15 cellular contexts compared by ENCODE assay signal in the genomic region with DNA sequence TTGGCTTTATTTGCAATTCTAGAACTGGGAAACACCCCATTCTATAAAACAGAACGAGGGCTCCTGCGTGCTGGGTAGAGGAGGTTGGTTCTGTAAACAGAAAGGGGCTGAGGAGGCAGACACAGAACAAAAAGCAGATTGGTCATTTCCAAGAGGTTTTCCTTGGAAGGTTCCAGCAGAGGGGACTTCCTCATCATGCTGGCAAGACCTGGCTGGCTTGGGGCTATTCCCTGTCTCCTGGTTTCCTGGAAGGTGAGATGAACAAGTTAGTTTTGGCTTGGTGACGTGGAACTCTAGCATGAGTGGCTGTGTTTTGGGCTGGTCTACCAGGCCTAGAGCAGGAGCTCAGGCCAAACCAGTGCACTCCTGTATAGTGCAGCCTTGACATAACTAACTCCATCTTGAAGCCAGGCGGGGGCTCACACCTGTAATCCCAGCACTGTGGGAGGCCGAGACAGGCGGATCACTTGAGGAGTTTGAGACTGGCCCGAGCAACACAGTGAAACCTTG. TPM values are rescaled to one million over a fixed set of nuclear protein-coding genes. Genes with fewer than 3 reads are reported as not detected.
DNase-seq lines count a peak whose midpoint lies in the region; ATAC-seq, FAIRE-seq and TF ChIP-seq lines count a peak whose summit lies in the region.
"Had no signal": no experiment of that assay in that cellular context is flagged by ENCODE, and none has a peak within 500 bp of the region (broad histone marks: within the 10 kb centered on the region; RNA-seq: fewer than 3 reads in every experiment).

No MANE protein-coding gene starts in this region.

- H3K27ac Mint-ChIP-seq in Calu3 (ENCODE audit: unreplicated experiment), result peak overlapping the region; percentile 97
- H3K27ac Mint-ChIP-seq in stimulated activated memory B cell treated with anti-CD40 and anti-IgM and Interleukin-4, amounts not matched to agents 10 μg/mL and 1 μg/mL and 100 μg/mL, for 72 hours, result no peak overlapping the region
- H3K27ac Mint-ChIP-seq: CD4-positive, alpha-beta T cell; stimulated activated naive CD8-positive, alpha-beta T cell treated with anti-CD3 and anti-CD28 coated beads, Interleukin-15, Interleukin-2, amounts not matched to agents 100 ng/mL and 50 ng/mL, for 24 hours; T-cell had no signal

- H3K27ac ChIP-seq in brain microvascular endothelial cell, result peak overlapping the region; percentile 98
- H3K27ac ChIP-seq in keratinocyte (ENCODE audit: control insufficient read depth, insufficient read depth, low read length), result peak overlapping the region; percentile 88

- H3F3A ChIP-seq in Loucy (ENCODE audit: low read depth), result no peaks in the 10 kb centered on the region

- FAIRE-seq in keratinocyte (lab: Jason Lieb, UNC), result peak; percentile 83

- peaks cover 53% of the 10 kb centered on the region for H3K4me1 ChIP-seq in Loucy (ENCODE audit: insufficient read depth, low read length, poor library complexity, severe bottlenecking)
- H3K4me1 ChIP-seq in keratinocyte (ENCODE audit: control insufficient read depth, extremely low read depth, insufficient read depth, low read length), result peaks cover 24% of the 10 kb centered on the region

- TF ChIP-seq CTCF in Calu3 (IDR thresholded peaks at IDR 0.05; ENCODE audit: unreplicated experiment) (no peak), Loucy (conservative IDR thresholded peaks at IDR 0.05; ENCODE audit: low read length) (no peak), brain microvascular endothelial cell (IDR thresholded peaks at IDR 0.05; ENCODE audit: low read depth, low read length, missing control alignments) (no peak), keratinocyte (optimal IDR thresholded peaks at IDR 0.05 in 1 of 3, IDR thresholded peaks at IDR 0.05 in 1 of 3, conservative IDR thresholded peaks at IDR 0.05 in 1 of 3; ENCODE audit: extremely low read depth in 1 of 3, insufficient read depth in 2 of 3, low read length in 3 of 3) (no peak)

- H4K20me1 ChIP-seq in Loucy (ENCODE audit: insufficient read depth, low read length, poor library complexity, severe bottlenecking), result no peaks in the 10 kb centered on the region
- H4K20me1 ChIP-seq in keratinocyte (ENCODE audit: control insufficient read depth, extremely low read depth, insufficient read depth, low read length), result no peaks in the 10 kb centered on the region

- no peaks in the 10 kb centered on the region for H3K9me1 ChIP-seq in keratinocyte (ENCODE audit: control insufficient read depth, extremely low read depth, insufficient read depth, low read length)

- no TSS peak for BruUV-seq in Calu3 (replicated peaks; lab: Mats Ljungman, UMichigan)

- no peaks in the 10 kb centered on the region for H3K27me3 ChIP-seq in Loucy (ENCODE audit: insufficient read depth, low read length, poor library complexity, severe bottlenecking)
- no peaks in the 10 kb centered on the region for H3K27me3 ChIP-seq in brain microvascular endothelial cell (replicated peaks)
- H3K27me3 ChIP-seq in keratinocyte (ENCODE audit: control insufficient read depth, extremely low read depth, insufficient read depth, low read length), result no peaks in the 10 kb centered on the region

- H3K4me2 ChIP-seq in Loucy (ENCODE audit: low read depth, low read length, poor library complexity, severe bottlenecking) (no peak overlapping the region), keratinocyte (ENCODE audit: control insufficient read depth, extremely low read depth, insufficient read depth, low read depth, low read length) (peak overlapping the region; percentile 80)

- intact Hi-C loops in Calu3 (cut with micrococcal nuclease; ENCODE audit: unreplicated experiment), result loop anchor here (2.0 kb wide), 1 partner anchor 30 kb away; no protein-coding TSS in a partner anchor

- dilution Hi-C loops in keratinocyte (cut with MboI; ENCODE audit: extremely low pct_ligation_motif_present, low sequenced_read_pairs), result no loop called here

- H2AFZ ChIP-seq in Loucy (ENCODE audit: low read length) (peak overlapping the region; percentile 37; the same call in 1 of the 2 replicates), keratinocyte (ENCODE audit: control insufficient read depth, low read length) (peak overlapping the region; percentile 37)

- H3K4me1 Mint-ChIP-seq in Calu3 (ENCODE audit: low read depth, unreplicated experiment), result peaks cover 28% of the 10 kb centered on the region
- peaks cover 7% of the 10 kb centered on the region for H3K4me1 Mint-ChIP-seq in stimulated activated memory B cell treated with anti-CD40 and anti-IgM and Interleukin-4, amounts not matched to agents 10 μg/mL and 1 μg/mL and 100 μg/mL, for 72 hours

- no peaks in the 10 kb centered on the region for H3K9me3 Mint-ChIP-seq in Calu3 (ENCODE audit: low read depth, unreplicated experiment)
- no peaks in the 10 kb centered on the region for H3K9me3 Mint-ChIP-seq in stimulated activated memory B cell treated with anti-CD40 and anti-IgM and Interleukin-4, amounts not matched to agents 10 μg/mL and 1 μg/mL and 100 μg/mL, for 72 hours
- H3K9me3 Mint-ChIP-seq: activated naive CD4-positive, alpha-beta T cell treated with anti-CD3 and anti-CD28 coated beads, Interleukin-2, amount 50 U/mL, for 72 hours; CD4-positive, alpha-beta T cell; stimulated activated naive CD8-positive, alpha-beta T cell treated with anti-CD3 and anti-CD28 coated beads, Interleukin-15, Interleukin-2, amounts not matched to agents 100 ng/mL and 50 ng/mL, for 24 hours; T-cell had no signal

- peaks cover 13% of the 10 kb centered on the region for H3K36me3 Mint-ChIP-seq in Calu3 (ENCODE audit: insufficient read depth, unreplicated experiment)
- no peaks in the 10 kb centered on the region for H3K36me3 Mint-ChIP-seq in stimulated activated memory B cell treated with anti-CD40 and anti-IgM and Interleukin-4, amounts not matched to agents 10 μg/mL and 1 μg/mL and 100 μg/mL, for 72 hours
- H3K36me3 Mint-ChIP-seq: activated naive CD4-positive, alpha-beta T cell treated with anti-CD3 and anti-CD28 coated beads, Interleukin-2, amount 50 U/mL, for 72 hours; T-cell had no signal

- H3K9me3 ChIP-seq in Loucy (ENCODE audit: insufficient read depth, low read depth, low read length), result no peaks in the 10 kb centered on the region
- no peaks in the 10 kb centered on the region for H3K9me3 ChIP-seq in keratinocyte (ENCODE audit: control insufficient read depth, low read depth, low read length)

- peak overlapping the region; percentile 26 for H3K4me3 Mint-ChIP-seq in Calu3 (ENCODE audit: low read depth, unreplicated experiment)
- no peak overlapping the region for H3K4me3 Mint-ChIP-seq in stimulated activated memory B cell treated with anti-CD40 and anti-IgM and Interleukin-4, amounts not matched to agents 10 μg/mL and 1 μg/mL and 100 μg/mL, for 72 hours
- H3K4me3 Mint-ChIP-seq: CD4-positive, alpha-beta T cell; stimulated activated naive CD8-positive, alpha-beta T cell treated with anti-CD3 and anti-CD28 coated beads, Interleukin-15, Interleukin-2, amounts not matched to agents 100 ng/mL and 50 ng/mL, for 24 hours; T-cell had no signal

- peak overlapping the region; percentile 24 for H3K9ac ChIP-seq in Loucy (ENCODE audit: low read depth, low read length, poor library complexity, severe bottlenecking)
- H3K9ac ChIP-seq in keratinocyte (ENCODE audit: control insufficient read depth, extremely low read depth, insufficient read depth, low read length), result peak overlapping the region; percentile 65

- DNase-seq in Calu3 (peak; percentile 34), brain microvascular endothelial cell (no peak), keratinocyte (ENCODE audit: low read depth, low spot score) (peak; percentile 73), HCEC 1CT (no peak), GF-D8 (lab: John Stamatoyannopoulos, UW) (no peak)
- DNase-seq: CD4-positive, alpha-beta T cell; NCI-H187; NK-92 treated with Interleukin-12 subunit alpha and Interleukin-12 subunit beta, amount 100 ng/mL, for 24 hours; stimulated activated CD4-positive, alpha-beta T cell treated with anti-CD3 and anti-CD28 coated beads, Interleukin-2, amount 100 ng/mL, for 48 hours; T-cell had no signal

- in situ Hi-C loops in brain microvascular endothelial cell (cut with HindIII; ENCODE audit: low pct_ligation_motif_present, low sequenced_read_pairs), result no loop called here

- no peaks in the 10 kb centered on the region for H3K9me2 ChIP-seq in Loucy (replicated peaks; ENCODE audit: low read depth, low read length)

- H3K36me3 ChIP-seq in Loucy (ENCODE audit: insufficient read depth, low read length), result no peaks in the 10 kb centered on the region
- H3K36me3 ChIP-seq in brain microvascular endothelial cell (replicated peaks), result no peaks in the 10 kb centered on the region
- no peaks in the 10 kb centered on the region for H3K36me3 ChIP-seq in keratinocyte (ENCODE audit: control insufficient read depth in 2 of 2, extremely low read depth in 1 of 2, insufficient read depth in 2 of 2, low read length in 2 of 2)

- H3K4me3 ChIP-seq in Loucy (ENCODE audit: low read length, poor library complexity, severe bottlenecking) (no peak overlapping the region), brain microvascular endothelial cell (ENCODE audit: low read depth, low read length) (no peak overlapping the region), keratinocyte (ENCODE audit: control insufficient read depth in 2 of 3, extremely low read depth in 1 of 3, insufficient read depth in 2 of 3, low read depth in 1 of 3, low read length in 3 of 3) (peak overlapping the region in 1 of 3 experiments; percentile 20)

- CTCF ChIA-PET in Calu3 (lab: Charles Lee), result no interaction called here

- no peaks in the 10 kb centered on the region for H3K27me3 Mint-ChIP-seq in Calu3 (ENCODE audit: unreplicated experiment)
- H3K27me3 Mint-ChIP-seq in stimulated activated memory B cell treated with anti-CD40 and anti-IgM and Interleukin-4, amounts not matched to agents 10 μg/mL and 1 μg/mL and 100 μg/mL, for 72 hours, result no peaks in the 10 kb centered on the region
- H3K27me3 Mint-ChIP-seq: CD4-positive, alpha-beta T cell; stimulated activated naive CD8-positive, alpha-beta T cell treated with anti-CD3 and anti-CD28 coated beads, Interleukin-15, Interleukin-2, amounts not matched to agents 100 ng/mL and 50 ng/mL, for 24 hours; T-cell had no signal

- H3K79me2 ChIP-seq in Loucy (ENCODE audit: insufficient read depth, low read length) (no peaks in the 10 kb centered on the region), keratinocyte (ENCODE audit: control insufficient read depth, insufficient read depth, low read length) (no peaks in the 10 kb centered on the region)

- no peak for ATAC-seq in stimulated activated memory B cell treated with anti-CD40 and anti-IgM and Interleukin-4, amounts not matched to agents 10 μg/mL and 1 μg/mL and 100 μg/mL, for 72 hours
- no peak for ATAC-seq in HG02852 (IDR thresholded peaks at IDR 0.05; ENCODE audit: unreplicated experiment)
- ATAC-seq: T-cell had no signal

RNA-seq across cellular contexts. Expression of gene DNAJB6, which starts 26.1 kb away (rescaled TPM):
- total RNA-seq in Calu3 (2022), result 118 and 137 TPM in 2 replicates
- 76.8 to 163 TPM (median 152 TPM) in 3 replicates for polyA plus RNA-seq in keratinocyte
- 296 TPM for polyA plus RNA-seq in keratinocyte (2011; ENCODE audit: low read depth)
- 119 and 167 TPM in 2 replicates for polyA plus RNA-seq in keratinocyte (2011; cell fraction: cytosol; rRNA removed)
- 115 and 161 TPM in 2 replicates for polyA plus RNA-seq in keratinocyte (2011; cell fraction: nucleus; rRNA removed)
- 190 TPM in 2 replicates for polyA plus RNA-seq in keratinocyte (2012; ENCODE audit: low replicate concordance)
- polyA minus RNA-seq in keratinocyte, result 26.5 to 60.8 TPM (median 29.4 TPM) in 3 replicates
- polyA minus RNA-seq in keratinocyte (2011; cell fraction: cytosol; rRNA and poly(A)+ RNA removed), result 69.4 TPM
- 49.7 and 85.1 TPM in 2 replicates for polyA minus RNA-seq in keratinocyte (2011; cell fraction: nucleus; rRNA and poly(A)+ RNA removed)

Comparison
In these comparisons a context has a peak if more than half of its experiments do, and no peak if none do; other contexts are left out.
1. DNase-seq: peak in Calu3 (single experiment) and keratinocyte (single experiment); none in brain microvascular endothelial cell (single experiment), HCEC 1CT (single experiment) and GF-D8 (single experiment).